8 cellular contexts compared by ENCODE assay signal in the genomic region with DNA sequence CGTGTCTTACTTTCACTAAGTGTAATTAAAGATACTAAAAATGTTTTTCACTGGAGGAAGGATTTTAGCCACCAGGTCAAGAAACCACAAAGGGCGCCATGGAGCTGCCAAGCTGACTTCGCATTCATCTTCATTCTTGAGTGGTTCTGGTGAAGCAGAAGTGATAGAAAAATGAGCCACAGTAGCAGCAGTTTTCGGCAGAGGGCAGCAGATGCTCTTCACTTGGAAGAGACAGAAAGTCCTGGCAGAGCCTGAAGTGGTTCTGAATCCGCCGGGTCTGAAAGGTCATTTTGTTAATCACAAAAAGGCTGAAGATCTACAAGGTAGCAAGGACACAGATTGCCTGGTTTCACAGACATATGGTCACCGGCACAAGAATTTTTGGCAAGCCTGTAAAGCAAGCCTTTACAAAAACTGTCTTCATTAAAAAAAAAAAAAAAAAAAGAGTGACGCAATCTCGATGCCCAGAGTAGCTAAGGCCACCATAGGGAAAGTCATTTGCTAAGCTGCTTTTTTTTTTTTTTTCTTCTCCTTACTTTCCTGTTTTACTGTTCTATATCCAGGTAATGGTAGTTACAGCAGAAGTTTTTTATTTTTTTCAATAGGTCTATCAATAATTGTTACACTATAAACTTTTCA.
DNase-seq lines count a peak whose midpoint lies in the region; ATAC-seq and TF ChIP-seq lines count a peak whose summit lies in the region.

No MANE protein-coding gene starts in this region.

- no peaks in the 10 kb centered on the region for H3K4me1 ChIP-seq in CD8-positive, alpha-beta T cell (ENCODE audit: insufficient read depth, low read length)

- POLR2A ChIA-PET in CD8-positive, alpha-beta T cell (lab: Charles Lee): no interaction called here

- H3K4me1 Mint-ChIP-seq in CD8-positive, alpha-beta T cell (ENCODE audit: low read depth): no peaks in the 10 kb centered on the region

- H3K27me3 ChIP-seq in CD8-positive, alpha-beta T cell (ENCODE audit: insufficient read depth, low read length): no peaks in the 10 kb centered on the region

- no peak for ATAC-seq in CD8-positive, alpha-beta T cell
- ATAC-seq in GM19035 (IDR thresholded peaks at IDR 0.05; ENCODE audit: unreplicated experiment): no peak

- no peak overlapping the region for H3K4me3 ChIP-seq in fibroblast of villous mesenchyme (ENCODE audit: low read depth, low read length)
- no peak overlapping the region for H3K4me3 ChIP-seq in CD8-positive, alpha-beta T cell (ENCODE audit: low read depth, low read length)

- CTCF ChIA-PET in CD8-positive, alpha-beta T cell (lab: Charles Lee): no interaction called here

- no peaks in the 10 kb centered on the region for H3K9me3 ChIP-seq in CD8-positive, alpha-beta T cell (ENCODE audit: low read length)

- no peaks in the 10 kb centered on the region for H3K36me3 Mint-ChIP-seq in CD8-positive, alpha-beta T cell

- DNase-seq in NCI-H1105 treated with DMSO at 0.1 percent for 48 hours (lab: John Stamatoyannopoulos, UW): peak; percentile 32
- DNase-seq in NCI-H1105 (lab: John Stamatoyannopoulos, UW): no peak
- peak; percentile 91 for DNase-seq in OCI-M1 (lab: John Stamatoyannopoulos, UW)
- DNase-seq in fibroblast of villous mesenchyme (ENCODE audit: low read depth): peak; percentile 17
- peak; percentile 70 for DNase-seq in retina
- DNase-seq in CD8-positive, alpha-beta T cell: no peak
- no peak for DNase-seq in HuH-7.5 (ENCODE audit: low spot score)

- no peak overlapping the region for H3K27ac ChIP-seq in CD8-positive, alpha-beta T cell (ENCODE audit: low read depth, low read length)

- H3K27me3 Mint-ChIP-seq in CD8-positive, alpha-beta T cell (ENCODE audit: low read depth): no peaks in the 10 kb centered on the region

- H3K9me3 Mint-ChIP-seq in CD8-positive, alpha-beta T cell: peaks cover 6% of the 10 kb centered on the region

- TF ChIP-seq CTCF in fibroblast of villous mesenchyme (IDR thresholded peaks at IDR 0.05; ENCODE audit: insufficient read depth, low read depth, low read length): peak; percentile 27
- no peak for TF ChIP-seq CTCF in CD8-positive, alpha-beta T cell (IDR thresholded peaks at IDR 0.05)

- H3K4me3 Mint-ChIP-seq in CD8-positive, alpha-beta T cell: no peak overlapping the region

- intact Hi-C loops in CD8-positive, alpha-beta T cell (cut with DNase I, micrococcal nuclease): no loop called here

- H3K36me3 ChIP-seq in CD8-positive, alpha-beta T cell (ENCODE audit: insufficient read depth, low read length): no peaks in the 10 kb centered on the region

- H3K27ac Mint-ChIP-seq in CD8-positive, alpha-beta T cell: no peak overlapping the region

Comparison
In these comparisons a context has a peak if more than half of its experiments do, and no peak if none do; other contexts are left out.
1. DNase-seq: peak in NCI-H1105 treated with DMSO at 0.1 percent for 48 hours (single experiment), OCI-M1 (single experiment), fibroblast of villous mesenchyme (single experiment) and retina (single experiment); none in NCI-H1105 (single experiment), CD8-positive, alpha-beta T cell (0 of 7) and HuH-7.5 (single experiment).